In the genomic region with DNA sequence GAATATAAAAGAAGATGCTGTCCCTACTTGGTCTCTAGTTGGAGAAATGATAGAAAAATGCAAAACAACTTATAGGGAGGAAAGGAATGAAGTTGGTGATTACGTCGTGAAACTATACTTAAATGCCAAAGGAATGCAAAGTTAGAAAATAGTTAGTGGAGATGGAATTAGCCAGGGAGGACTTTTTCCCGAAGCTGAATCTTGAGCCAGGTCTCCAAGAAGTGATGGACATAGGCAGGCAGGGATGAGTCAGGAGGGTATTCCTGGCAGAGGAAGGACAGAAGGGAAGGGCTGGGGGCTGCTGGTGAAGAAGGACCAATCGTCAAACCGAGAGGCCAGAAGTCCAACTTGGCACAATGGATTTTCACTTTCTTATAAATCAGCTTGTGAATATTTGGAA, we compare ENCODE assay signal across 9 cellular contexts. TPM values are rescaled to one million over a fixed set of nuclear protein-coding genes. Genes with fewer than 3 reads are reported as not detected.
DNase-seq lines count a peak whose midpoint lies in the region; ATAC-seq and TF ChIP-seq lines count a peak whose summit lies in the region.
"Had no signal": no experiment of that assay in that cellular context is flagged by ENCODE, and none has a peak within 500 bp of the region (broad histone marks: within the 10 kb centered on the region; RNA-seq: fewer than 3 reads in every experiment).

No MANE protein-coding gene starts in this region.

- intact Hi-C loops in transverse colon (cut with DNase I; ENCODE audit: low total_unique reads) = no loop called here

- no peak for TF ChIP-seq EP300 in transverse colon (IDR thresholded peaks at IDR 0.05; ENCODE audit: low read depth)

- H3K36me3 Mint-ChIP-seq in activated T-cell treated with anti-CD3 and anti-CD28 coated beads, Interleukin-2, amount 50 U/mL, for 24 hours (ENCODE audit: low read depth) = peaks cover 15% of the 10 kb centered on the region

- TF ChIP-seq CTCF in transverse colon (IDR thresholded peaks at IDR 0.05) = no peak

- in situ Hi-C loops in transverse colon (cut with MboI; ENCODE audit: low pct_ligation_motif_present in 1 of 4, low pct_unique_long_range_greater_than_20kb in 1 of 4, low sequenced_read_pairs in 3 of 4) = no loop called here

- H3K4me3 ChIP-seq in transverse colon = peak overlapping the region in 2 of 4 donors; percentile 78 to 79

- peaks cover 4 to 36% (median 29%) of the 10 kb centered on the region in 4 donors for H3K4me1 ChIP-seq in transverse colon

- H3K27me3 ChIP-seq in transverse colon = no peaks in the 10 kb centered on the region

- no peaks in the 10 kb centered on the region for H3K36me3 ChIP-seq in transverse colon

- H3K27ac ChIP-seq in transverse colon = peak overlapping the region; percentile 95 to 98 (median 96)

- no peak for DNase-seq in activated T-cell treated with anti-CD3 and anti-CD28 coated beads, Interleukin-2, amount 50 U/mL, for 24 hours
- DNase-seq in activated T-cell treated with anti-CD3 and anti-CD28 coated beads, Interleukin-2, amount 50 U/mL, for 48 hours = no peak
- DNase-seq in amniotic epithelial cell (ENCODE audit: low read depth) (peak; percentile 49), left kidney (ENCODE audit: low read depth, low spot score) (peak; percentile 28), transverse colon (no peak), occipital lobe (lab: John Stamatoyannopoulos, UW) (no peak), GM19238 (ENCODE audit: insufficient read length, low spot score) (no peak)
- DNase-seq: DMS53 had no signal

- H3K27me3 Mint-ChIP-seq in activated T-cell treated with anti-CD3 and anti-CD28 coated beads, Interleukin-2, amount 50 U/mL, for 24 hours = no peaks in the 10 kb centered on the region

- no peaks in the 10 kb centered on the region for H3K9me3 Mint-ChIP-seq in activated T-cell treated with anti-CD3 and anti-CD28 coated beads, Interleukin-2, amount 50 U/mL, for 24 hours

- ATAC-seq in GM21529 (IDR thresholded peaks at IDR 0.05; ENCODE audit: unreplicated experiment) = no peak

- WGBS in transverse colon (ENCODE audit: low coverage in 1 of 2), 2 donors = 36 to 38% methylated on average over 5 of the region's 5 CpGs

- H3K9me3 ChIP-seq in transverse colon = no peaks in the 10 kb centered on the region

- peak overlapping the region; percentile 86 for H3K27ac Mint-ChIP-seq in activated T-cell treated with anti-CD3 and anti-CD28 coated beads, Interleukin-2, amount 50 U/mL, for 24 hours

- peak overlapping the region; percentile 84 for H3K4me3 Mint-ChIP-seq in activated T-cell treated with anti-CD3 and anti-CD28 coated beads, Interleukin-2, amount 50 U/mL, for 24 hours

- no peak for TF ChIP-seq POLR2A in transverse colon (IDR thresholded peaks at IDR 0.05)

- peaks cover 66% of the 10 kb centered on the region for H3K4me1 Mint-ChIP-seq in activated T-cell treated with anti-CD3 and anti-CD28 coated beads, Interleukin-2, amount 50 U/mL, for 24 hours (ENCODE audit: low read depth)

RNA-seq across cellular contexts. Expression of a gene that starts 1.8 kb away (rescaled TPM):
- total RNA-seq in transverse colon = 10 to 100 TPM; 14.2 to 31.4 (median 24.1) TPM
- 8.9 TPM for total RNA-seq in occipital lobe

RNA-seq across cellular contexts. Expression of a gene that starts 56.3 kb away (rescaled TPM):
- total RNA-seq in transverse colon (10 to 100 TPM; 10.1 to 79.4 (median 17.6) TPM), occipital lobe (30.9 TPM)

RNA-seq across cellular contexts. Expression of a gene that starts 56.3 kb away (rescaled TPM):
- total RNA-seq in transverse colon (100 to 1,000 TPM in 1 of 4 donors, 10 to 100 TPM in 3; 49.2 to 207 (median 68.9) TPM), occipital lobe (37.7 TPM)

Comparison
In these comparisons a context has a peak if more than half of its experiments do, and no peak if none do; other contexts are left out.
1. DNase-seq: peak in amniotic epithelial cell (single experiment) and left kidney (single experiment); none in activated T-cell treated with anti-CD3 and anti-CD28 coated beads, Interleukin-2, amount 50 U/mL, for 24 hours (single experiment), activated T-cell treated with anti-CD3 and anti-CD28 coated beads, Interleukin-2, amount 50 U/mL, for 48 hours (0 of 2), transverse colon (single experiment), occipital lobe (single experiment) and GM19238 (single experiment).